ENCODE assay signal across 33 cellular contexts in the genomic region with DNA sequence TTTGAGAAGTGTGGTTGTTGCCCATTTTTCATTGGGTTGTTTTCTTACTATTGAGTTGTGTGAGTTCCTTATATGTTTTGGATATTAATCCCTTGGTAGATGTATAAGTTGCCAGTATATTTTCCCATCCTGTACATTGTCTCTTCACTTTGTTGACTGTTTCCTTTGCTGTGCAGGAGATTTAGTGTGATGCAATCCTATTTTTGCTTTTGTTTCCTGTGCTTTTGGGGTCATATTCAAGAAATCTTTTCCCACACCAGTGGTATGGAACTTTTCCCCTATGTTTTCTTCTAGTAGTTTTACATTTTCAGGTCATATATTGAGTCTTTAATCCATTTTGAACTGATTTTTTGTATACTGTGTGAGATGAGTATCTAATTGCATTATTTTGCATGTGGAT.
"Had no signal": no experiment of that assay in that cellular context is flagged by ENCODE, and none has a peak within 500 bp of the region (broad histone marks: within the 10 kb centered on the region; RNA-seq: fewer than 3 reads in every experiment).

No MANE protein-coding gene starts in this region.

- H3K27ac ChIP-seq: adrenal gland, body of pancreas, breast epithelium, PC-9, RWPE1, VCaP had no signal

- DNase-seq: activated B cell treated with CpG ODN at 0.5 μM for 24 hours; activated CD4-positive, alpha-beta memory T cell treated with anti-CD3 and anti-CD28 coated beads for 36 hours; activated CD4-positive, alpha-beta T cell treated with anti-CD3 and anti-CD28 coated beads for 4 hours; activated CD4-positive, alpha-beta T cell treated with anti-CD3 and anti-CD28 coated beads, Interleukin-2, amount 50 U/mL, for 1 hour; activated CD4-positive, CD25-positive, alpha-beta regulatory T cell treated with anti-CD3 and anti-CD28 coated beads, Interleukin-2, amount 50 U/mL, for 72 hours; activated CD8-positive, alpha-beta memory T cell treated with anti-CD3 and anti-CD28 coated beads, Interleukin-2, amount 50 U/mL, for 4 hours; activated gamma-delta T cell treated with Interleukin-2 at 50 U/mL for 16 hours; activated naive CD4-positive, alpha-beta T cell treated with anti-CD3 and anti-CD28 coated beads for 36 hours; activated T-cell treated with anti-CD3 and anti-CD28 coated beads for 4 hours; activated T-cell treated with anti-CD3 and anti-CD28 coated beads, Interleukin-2, amount 50 U/mL, for 4 hours; adrenal gland; body of pancreas; NCI-H1092 treated with DMSO at 0.1 percent for 48 hours; NCI-H1417; NCI-H146; NCI-H187; NCI-H2029 treated with DMSO at 0.1 percent for 48 hours; NCI-H2107; NCI-H2171; NCI-H510A; NCI-H748 treated with DMSO at 0.1 percent for 48 hours; NK-92 treated with Interleukin-12 subunit alpha and Interleukin-12 subunit beta, amount 100 ng/mL, for 24 hours; PC-9; SIG-M5; T-cell; T-helper 2 cell; T-helper 9 cell had no signal

- H3K9me3 ChIP-seq: adrenal gland, body of pancreas had no signal

- H3K36me3 ChIP-seq: adrenal gland, breast epithelium had no signal

- H2AFZ ChIP-seq: PC-9 had no signal

- H3K4me1 ChIP-seq: adrenal gland, body of pancreas, breast epithelium had no signal

- H3K4me2 ChIP-seq: PC-9 had no signal

- H3K27me3 ChIP-seq: adrenal gland, body of pancreas, breast epithelium had no signal

- ATAC-seq: activated naive CD4-positive, alpha-beta T cell treated with anti-CD3 and anti-CD28 coated beads, Interleukin-2, amount 50 U/mL, for 72 hours; activated T-cell treated with anti-CD3 and anti-CD28 coated beads, Interleukin-2, amount 50 U/mL, for 4 hours; body of pancreas; Right ventricle myocardium inferior; SK-N-SH treated with all-trans-retinoic acid at 6 μM for 48 hours; T-cell had no signal

- H3K4me3 ChIP-seq: adrenal gland, body of pancreas, breast epithelium, PC-9 had no signal
